ENCODE assay signal across 23 cellular contexts in the genomic region with DNA sequence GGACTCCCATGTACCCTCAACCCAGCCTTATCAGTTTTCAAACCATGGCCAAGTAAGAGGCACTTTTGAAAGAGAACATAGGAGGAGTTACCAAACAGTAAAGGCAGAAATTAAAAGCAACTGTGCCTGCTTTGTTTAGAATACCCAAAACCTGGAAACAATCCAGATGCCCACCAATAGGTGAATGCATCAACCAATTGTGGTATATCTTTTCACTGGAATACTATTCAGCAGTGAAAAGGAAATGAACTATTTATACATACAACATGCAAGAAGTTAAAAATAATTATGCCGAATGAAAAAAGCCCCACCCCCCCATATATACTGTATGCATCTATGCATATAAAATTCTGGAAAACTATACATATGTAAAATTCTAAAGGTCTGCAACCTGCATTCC.
"Had no signal": no experiment of that assay in that cellular context is flagged by ENCODE, and none has a peak within 500 bp of the region (broad histone marks: within the 10 kb centered on the region; RNA-seq: fewer than 3 reads in every experiment).

No MANE protein-coding gene starts in this region.

- ATAC-seq: heart left ventricle; mucosa of descending colon; natural killer cell treated with Interleukin-12 subunit alpha and Interleukin-12 subunit beta and Interleukin-15 and Interleukin-18, amount 100 ng/mL, for 72 hours had no signal

- H3K4me1 ChIP-seq: colonic mucosa, neural progenitor cell, sigmoid colon had no signal

- H3K4me1 Mint-ChIP-seq: endodermal cell, neural progenitor cell had no signal

- H3K27ac Mint-ChIP-seq: endodermal cell, neural progenitor cell had no signal

- H3K4me3 ChIP-seq: colonic mucosa, heart left ventricle, mucosa of descending colon, neural progenitor cell, ovary, right atrium auricular region, sigmoid colon, skin epidermis, stomach, thoracic aorta, transverse colon had no signal

- H3K27ac ChIP-seq: colonic mucosa, heart left ventricle, neural progenitor cell, ovary, right atrium auricular region, sigmoid colon, skin epidermis, stomach, thoracic aorta, transverse colon had no signal

- H2AFZ ChIP-seq: neural progenitor cell had no signal

- H3K4me2 ChIP-seq: neural progenitor cell had no signal

- H3K9me3 Mint-ChIP-seq: natural killer cell treated with Interleukin-12 subunit alpha and Interleukin-12 subunit beta and Interleukin-15 and Interleukin-18, amount 100 ng/mL, for 72 hours had no signal

- FAIRE-seq: endothelial cell of umbilical vein, frontal cortex had no signal

- DNase-seq: colonic mucosa; effector CD4-positive, alpha-beta T cell; endodermal cell; heart left ventricle; hippocampal formation; kidney glomerular epithelial cell; mucosa of descending colon; nucleus accumbens; ovary; sigmoid colon; stimulated activated CD4-positive, alpha-beta T cell treated with anti-CD3 and anti-CD28 coated beads, Interleukin-2, amount 100 ng/mL, for 24 hours; stimulated activated CD4-positive, alpha-beta T cell treated with anti-CD3 and anti-CD28 coated beads, Interleukin-4, amount 100 ng/mL, for 4 hours; stimulated activated naive CD4-positive, alpha-beta T cell; stomach; substantia nigra; transverse colon had no signal

- H3K27me3 ChIP-seq: colonic mucosa, heart left ventricle, neural progenitor cell, ovary, right atrium auricular region, sigmoid colon, stomach, transverse colon had no signal

- H3K9ac ChIP-seq: neural progenitor cell had no signal

- H3K27me3 Mint-ChIP-seq: natural killer cell treated with Interleukin-12 subunit alpha and Interleukin-12 subunit beta and Interleukin-15 and Interleukin-18, amount 100 ng/mL, for 72 hours had no signal

- H3K36me3 ChIP-seq: colonic mucosa, heart left ventricle, neural progenitor cell, ovary, right atrium auricular region, sigmoid colon, stomach, thoracic aorta, transverse colon had no signal

- H3K4me3 Mint-ChIP-seq: endodermal cell; natural killer cell treated with Interleukin-12 subunit alpha and Interleukin-12 subunit beta and Interleukin-15 and Interleukin-18, amount 100 ng/mL, for 72 hours; neural progenitor cell had no signal

- H3K36me3 Mint-ChIP-seq: natural killer cell treated with Interleukin-12 subunit alpha and Interleukin-12 subunit beta and Interleukin-15 and Interleukin-18, amount 100 ng/mL, for 72 hours had no signal

- H3K9me3 ChIP-seq: colonic mucosa, mucosa of descending colon, ovary, right atrium auricular region, stomach, transverse colon had no signal
